8 cellular contexts compared by ENCODE assay signal in genomic region chrX:38166478-38167083, GRCh38. TPM values are rescaled to one million over a fixed set of nuclear protein-coding genes. Genes with fewer than 3 reads are reported as not detected.
DNase-seq lines count a peak whose midpoint lies in the region; ATAC-seq, FAIRE-seq and TF ChIP-seq lines count a peak whose summit lies in the region.

No MANE protein-coding gene starts in this region.

- H3K36me3 ChIP-seq in small intestine (ENCODE audit: control insufficient read depth in 2 of 2, insufficient read depth in 2 of 2, low read length in 2 of 2) = no peaks in the 10 kb centered on the region

- no peak for TF ChIP-seq POLR2A in erythroblast (IDR thresholded peaks at IDR 0.05; ENCODE audit: low read length)

- H3K27ac ChIP-seq in small intestine (ENCODE audit: low read depth in 1 of 2, low read length in 1 of 2) = no peak overlapping the region

- no peaks in the 10 kb centered on the region for H3K27me3 ChIP-seq in small intestine (ENCODE audit: control insufficient read depth in 2 of 2, insufficient read depth in 2 of 2, low read length in 2 of 2)

- peak; percentile 12 to 25 for DNase-seq in AML-193 (lab: John Stamatoyannopoulos, UW)
- DNase-seq in GM10266 (ENCODE audit: extremely low spot score) = peak; percentile 7
- DNase-seq in OCI-M1 (lab: John Stamatoyannopoulos, UW) = peak; percentile 58
- DNase-seq in erythroblast (lab: John Stamatoyannopoulos, UW) = peak; percentile 44 to 57
- peak; percentile 34 for DNase-seq in small intestine
- no peak for DNase-seq in DMS114 treated with DMSO at 0.1 percent for 48 hours (lab: John Stamatoyannopoulos, UW; ENCODE audit: unreplicated experiment)
- no peak for DNase-seq in islet precursor cell

- WGBS in small intestine, 3 donors = 43 to 55% (median 45%) methylated on average over 2 of the region's 2 CpGs

- no peaks in the 10 kb centered on the region for H3K4me1 ChIP-seq in small intestine (ENCODE audit: control insufficient read depth in 2 of 2, insufficient read depth in 1 of 2, low read depth in 1 of 2, low read length in 1 of 2)

- TF ChIP-seq CTCF in GM10266 (IDR thresholded peaks at IDR 0.05; ENCODE audit: control insufficient read depth, insufficient read depth, low read depth, missing control alignments) = peak; percentile 46

- no peaks in the 10 kb centered on the region for H3K9me3 ChIP-seq in small intestine (ENCODE audit: control insufficient read depth, low read depth)

- ATAC-seq in GM21423 (IDR thresholded peaks at IDR 0.05; ENCODE audit: unreplicated experiment) = no peak

- no peak overlapping the region for H3K4me3 ChIP-seq in small intestine (ENCODE audit: low read depth in 1 of 2, low read length in 2 of 2)

- peak; percentile 67 for FAIRE-seq in small intestine (lab: Jason Lieb, UNC)

RNA-seq across cellular contexts. Expression of gene SRPX, which starts 54.1 kb away (rescaled TPM):
- 100 to 1,000 TPM in 1 of 3 donors, 1 to 10 TPM in 2; 2.2 to 104 (median 4.9) TPM for polyA plus RNA-seq in small intestine

Comparison
In these comparisons a context has a peak if more than half of its experiments do, and no peak if none do; other contexts are left out.
1. DNase-seq: peak in AML-193 (2 of 2), GM10266 (single experiment), OCI-M1 (single experiment), erythroblast (2 of 2) and small intestine (single experiment); none in DMS114 treated with DMSO at 0.1 percent for 48 hours (single experiment) and islet precursor cell (single experiment).